ENCODE assay signal across 7 cellular contexts in genomic region chr17:4938670-4939553, GRCh38. TPM values are rescaled to one million over a fixed set of nuclear protein-coding genes. Genes with fewer than 3 reads are reported as not detected.
A peak's percentile ranks its signal among the peaks of the same experiment; 100 is the strongest.
DNase-seq lines count a peak whose midpoint lies in the region; ATAC-seq and TF ChIP-seq lines count a peak whose summit lies in the region.
"Had no signal": no experiment of that assay in that cellular context is flagged by ENCODE, and none has a peak within 500 bp of the region (broad histone marks: within the 10 kb centered on the region; RNA-seq: fewer than 3 reads in every experiment).

No MANE protein-coding gene starts in this region.

- H3K4me1 Mint-ChIP-seq in Calu3 (ENCODE audit: low read depth, unreplicated experiment) (peaks cover 24% of the 10 kb centered on the region), T-helper 17 cell (peaks cover 49% of the 10 kb centered on the region)

- H3K27me3 Mint-ChIP-seq in Calu3 (ENCODE audit: unreplicated experiment), result no peaks in the 10 kb centered on the region
- no peaks in the 10 kb centered on the region for H3K27me3 Mint-ChIP-seq in T-helper 17 cell

- no peaks in the 10 kb centered on the region for H3K9me3 Mint-ChIP-seq in Calu3 (ENCODE audit: low read depth, unreplicated experiment)

- no peaks in the 10 kb centered on the region for H3K9me3 ChIP-seq in T-helper 17 cell (ENCODE audit: control insufficient read depth, low read length, poor library complexity, severe bottlenecking)

- DNase-seq in Calu3 (no peak), T-helper 17 cell (no peak), kidney tubule cell (ENCODE audit: low spot score) (peak; percentile 26), NCI-H1930 (lab: John Stamatoyannopoulos, UW) (no peak)

- CTCF ChIA-PET in Calu3 (lab: Charles Lee), result interaction anchor here (1.6 kb wide), 2 partner anchors 28 to 30 kb away, joined by 7 to 10 read pairs; partner anchors contain the start of gene SPAG7

- H3K27ac Mint-ChIP-seq in Calu3 (ENCODE audit: unreplicated experiment), result no peak overlapping the region
- peak overlapping the region; percentile 97 for H3K27ac Mint-ChIP-seq in T-helper 17 cell

- no peak for TF ChIP-seq CTCF in Calu3 (IDR thresholded peaks at IDR 0.05; ENCODE audit: unreplicated experiment)

- intact Hi-C loops in Calu3 (cut with micrococcal nuclease; ENCODE audit: unreplicated experiment), result no loop called here

- BruUV-seq in Calu3 (replicated peaks; lab: Mats Ljungman, UMichigan), result TSS peak; percentile 9

- H3K36me3 Mint-ChIP-seq in Calu3 (ENCODE audit: insufficient read depth, unreplicated experiment) (peaks cover 55% of the 10 kb centered on the region), T-helper 17 cell (ENCODE audit: low read depth) (peaks cover 10% of the 10 kb centered on the region)

- ATAC-seq in T-helper 17 cell, result no peak
- no peak for ATAC-seq in GM21786 (IDR thresholded peaks at IDR 0.05; ENCODE audit: unreplicated experiment)
- ATAC-seq in HG03571 (IDR thresholded peaks at IDR 0.05; ENCODE audit: unreplicated experiment), result no peak

- peak overlapping the region; percentile 91 for H3K4me3 Mint-ChIP-seq in Calu3 (ENCODE audit: low read depth, unreplicated experiment)
- H3K4me3 Mint-ChIP-seq in T-helper 17 cell, result peak overlapping the region; percentile 99

RNA-seq across cellular contexts. Expression of gene SLC25A11, which starts 0.9 kb away (rescaled TPM):
- total RNA-seq in Calu3 (2022), result 37.7 and 38.4 TPM in 2 replicates
- total RNA-seq in T-helper 17 cell, result 10 to 100 TPM; 26.2 to 26.4 TPM

RNA-seq across cellular contexts. Expression of gene RNF167, which starts 1.2 kb away (rescaled TPM):
- 65.2 and 77.0 TPM in 2 replicates for total RNA-seq in Calu3 (2022)
- total RNA-seq in T-helper 17 cell, result 10 to 100 TPM; 95.5 to 99.0 TPM

RNA-seq across cellular contexts. Expression of gene GP1BA, which starts 6.8 kb away (rescaled TPM):
- not detected in 2 replicates for total RNA-seq in Calu3 (2022)
- 10 to 100 TPM in 1 of 2 donors, 1 to 10 TPM in 1; 1.6 to 22.9 TPM for total RNA-seq in T-helper 17 cell
- total RNA-seq: NCI-H460 had no signal

RNA-seq across cellular contexts. Expression of gene PFN1, which starts 9.4 kb away (rescaled TPM):
- total RNA-seq in Calu3 (2022) (580 and 605 TPM in 2 replicates), T-helper 17 cell (100 to 1,000 TPM; 686 to 710 TPM)

RNA-seq across cellular contexts. Expression of gene ENO3, which starts 12.0 kb away (rescaled TPM):
- 12.3 and 12.9 TPM in 2 replicates for total RNA-seq in Calu3 (2022)
- 10 to 100 TPM; 17.2 to 17.6 TPM for total RNA-seq in T-helper 17 cell
